Comparison of ENCODE assay signal across 27 cellular contexts in the genomic region with DNA sequence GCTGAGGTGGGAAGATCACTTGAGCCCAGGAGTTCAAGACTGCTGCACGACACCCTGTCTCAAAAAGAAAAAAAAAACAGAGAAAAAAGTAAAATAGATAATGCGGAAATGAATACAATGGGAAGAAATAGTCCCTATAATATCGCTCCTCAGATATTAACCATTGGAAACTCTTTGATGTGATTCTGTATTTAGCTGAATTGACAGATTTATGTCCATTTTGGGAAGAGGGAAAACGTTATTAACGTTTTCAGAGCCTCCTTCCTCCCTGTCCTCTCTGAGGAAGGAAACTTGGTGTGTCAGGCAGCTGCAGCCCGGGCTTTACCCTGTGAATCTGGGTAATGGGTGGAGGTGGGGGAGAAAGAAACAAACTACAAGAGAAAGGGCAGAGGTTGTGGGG.
DNase-seq lines count a peak whose midpoint lies in the region; ATAC-seq, FAIRE-seq and TF ChIP-seq lines count a peak whose summit lies in the region.
"Had no signal": no experiment of that assay in that cellular context is flagged by ENCODE, and none has a peak within 500 bp of the region (broad histone marks: within the 10 kb centered on the region; RNA-seq: fewer than 3 reads in every experiment).

No MANE protein-coding gene starts in this region.

- H4K12ac ChIP-seq in trophoblast cell (ENCODE audit: low read depth, low read length) = no peak overlapping the region

- H3K27ac Mint-ChIP-seq in astrocyte (ENCODE audit: unreplicated experiment) = peak overlapping the region; percentile 72
- no peak overlapping the region for H3K27ac Mint-ChIP-seq in glutamatergic neuron (ENCODE audit: unreplicated experiment)
- H3K27ac Mint-ChIP-seq: CD14-positive monocyte; CD4-positive, CD25-positive, alpha-beta regulatory T cell; CD8-positive, alpha-beta memory T cell had no signal

- H3K79me2 ChIP-seq in HepG2 (ENCODE audit: insufficient read depth, low read length) (no peaks in the 10 kb centered on the region), astrocyte (ENCODE audit: insufficient read depth, low read length) (no peaks in the 10 kb centered on the region), trophoblast cell (ENCODE audit: control insufficient read depth, insufficient read depth, low read length, poor library complexity) (no peaks in the 10 kb centered on the region)

- no peak overlapping the region for H3K18ac ChIP-seq in trophoblast cell (ENCODE audit: low read length)

- no peak overlapping the region for H2BK5ac ChIP-seq in trophoblast cell (ENCODE audit: low read depth, low read length, poor library complexity)

- no peak overlapping the region for H2BK12ac ChIP-seq in trophoblast cell (ENCODE audit: low read length)

- H3K4me1 Mint-ChIP-seq in astrocyte (ENCODE audit: low read depth, unreplicated experiment) = peaks cover 15% of the 10 kb centered on the region
- peaks cover 2% of the 10 kb centered on the region for H3K4me1 Mint-ChIP-seq in glutamatergic neuron (ENCODE audit: low read depth, unreplicated experiment)
- H3K4me1 Mint-ChIP-seq: CD14-positive monocyte had no signal

- H2AK5ac ChIP-seq in trophoblast cell (ENCODE audit: low read length) = no peak overlapping the region

- H3K23ac ChIP-seq in trophoblast cell (ENCODE audit: low read length) = peak overlapping the region; percentile 46

- H3K27me3 ChIP-seq in HepG2 (ENCODE audit: control insufficient read depth in 1 of 2, insufficient read depth in 2 of 2, low read length in 2 of 2) = peaks cover 0 to 8% of the 10 kb centered on the region in 2 experiments; a peak in 2 of 5 replicates
- no peaks in the 10 kb centered on the region for H3K27me3 ChIP-seq in right lobe of liver
- H3K27me3 ChIP-seq in astrocyte (ENCODE audit: insufficient read depth, low read length) = no peaks in the 10 kb centered on the region
- no peaks in the 10 kb centered on the region for H3K27me3 ChIP-seq in trophoblast cell (ENCODE audit: insufficient read depth, low read length)
- H3K27me3 ChIP-seq in small intestine (ENCODE audit: control insufficient read depth in 2 of 2, insufficient read depth in 2 of 2, low read length in 2 of 2) = no peaks in the 10 kb centered on the region
- H3K27me3 ChIP-seq: BE2C, BLaER1 had no signal

- H3K14ac ChIP-seq in trophoblast cell (ENCODE audit: low read length) = no peak overlapping the region

- no peak for TF ChIP-seq EP300 in HepG2 (IDR thresholded peaks at IDR 0.05; ENCODE audit: low read depth in 2 of 2, low read length in 2 of 2)
- TF ChIP-seq EP300 in HepG2 (CRISPR knock-in tag; IDR thresholded peaks at IDR 0.05; ENCODE audit: borderline replicate concordance) = no peak

- no peak for ATAC-seq in HepG2
- ATAC-seq in right lobe of liver = no peak
- ATAC-seq: GM12878 had no signal

- H3K36me3 ChIP-seq in HepG2 (replicated peaks in 1 of 2; ENCODE audit: control insufficient read depth in 1 of 2, insufficient read depth in 2 of 2, low read length in 2 of 2) (no peaks in the 10 kb centered on the region), right lobe of liver (no peaks in the 10 kb centered on the region), astrocyte (ENCODE audit: insufficient read depth, low read length) (no peaks in the 10 kb centered on the region), trophoblast cell (ENCODE audit: control insufficient read depth in 1 of 2, insufficient read depth in 2 of 2, low read length in 2 of 2) (no peaks in the 10 kb centered on the region), small intestine (ENCODE audit: control insufficient read depth in 2 of 2, insufficient read depth in 2 of 2, low read length in 2 of 2) (no peaks in the 10 kb centered on the region)
- H3K36me3 ChIP-seq: BE2C, BLaER1 had no signal

- DNase-seq in HepG2 (ENCODE audit: low spot score) (no peak), right lobe of liver (no peak), astrocyte (ENCODE audit: low read depth) (no peak), trophoblast cell (no peak), glutamatergic neuron (no peak), NK-92 (lab: John Stamatoyannopoulos, UW; ENCODE audit: unreplicated experiment) (no peak), small intestine (no peak)
- DNase-seq: ACHN; BE2C; C1 segment of cervical spinal cord; CD4-positive, alpha-beta memory T cell; CD4-positive, CD25-positive, alpha-beta regulatory T cell; CD8-positive, alpha-beta memory T cell; COR-L47; DMS 273 treated with DMSO at 0.1 percent for 48 hours; DMS153; DMS53; DMS79; DND-41; EL; GDM1 had no signal

- intact Hi-C loops in HepG2 (cut with micrococcal nuclease; ENCODE audit: unreplicated experiment) (no loop called here), right lobe of liver (cut with DNase I) (no loop called here)

- H3K27me3 Mint-ChIP-seq in astrocyte (ENCODE audit: low read depth, unreplicated experiment) = peaks cover 6% of the 10 kb centered on the region
- H3K27me3 Mint-ChIP-seq in glutamatergic neuron (ENCODE audit: unreplicated experiment) = peaks cover 2% of the 10 kb centered on the region
- H3K27me3 Mint-ChIP-seq: CD4-positive, alpha-beta memory T cell had no signal

- no peak overlapping the region for H4K91ac ChIP-seq in trophoblast cell (ENCODE audit: low read depth, low read length)

- no peak for TF ChIP-seq RAD21 in HepG2 (CRISPR knock-in tag; IDR thresholded peaks at IDR 0.05)

- no peak overlapping the region for H3K9ac ChIP-seq in HepG2 (ENCODE audit: insufficient read depth, low read depth, low read length)
- no peak overlapping the region for H3K9ac ChIP-seq in astrocyte (ENCODE audit: low read length)
- peak overlapping the region; percentile 11 for H3K9ac ChIP-seq in trophoblast cell (ENCODE audit: low read length)
- H3K9ac ChIP-seq: BLaER1 had no signal

- no peak overlapping the region for H2BK120ac ChIP-seq in trophoblast cell (ENCODE audit: insufficient read depth, low read length, poor library complexity)

- no peak overlapping the region for H4K8ac ChIP-seq in trophoblast cell (ENCODE audit: low read depth, low read length)

- no peak overlapping the region for H3K27ac ChIP-seq in HepG2 (ENCODE audit: extremely low read length, insufficient read depth, low read length)
- no peak overlapping the region for H3K27ac ChIP-seq in right lobe of liver
- no peak overlapping the region for H3K27ac ChIP-seq in astrocyte (ENCODE audit: low read depth, low read length)
- H3K27ac ChIP-seq in trophoblast cell (ENCODE audit: low read depth, low read length) = no peak overlapping the region
- H3K27ac ChIP-seq in small intestine (ENCODE audit: low read depth in 1 of 2, low read length in 1 of 2) = no peak overlapping the region
- H3K27ac ChIP-seq: 22Rv1, BLaER1 had no signal

- in situ Hi-C loops in HepG2 (cut with HindIII; ENCODE audit: extremely low pct_ligation_motif_present, low pct_unique_long_range_greater_than_20kb) = no loop called here

- H3K4me2 ChIP-seq in HepG2 (ENCODE audit: low read depth, low read length) (no peak overlapping the region), astrocyte (ENCODE audit: low read length) (no peak overlapping the region), trophoblast cell (ENCODE audit: low read length) (no peak overlapping the region)
- H3K4me2 ChIP-seq: BLaER1 had no signal

- CTCF ChIA-PET in HepG2 (lab: Yijun Ruan, JAX; ENCODE audit: low intra/inter-chr PET ratio, low total read pairs) = no interaction called here

- 36% methylated on average over 6 of the region's 6 CpGs for WGBS in HepG2 (ENCODE audit: low lambda C conversion rate)
- WGBS in right lobe of liver (ENCODE audit: insufficient coverage, low coverage, low lambda C conversion rate, missing lambda C conversion rate) = 55% methylated on average over 6 of the region's 6 CpGs
- no CpG with 5 or more reads among the region's 6 CpGs for WGBS in trophoblast cell (ENCODE audit: extremely low coverage, insufficient coverage, insufficient read length)
- 65 to 75% (median 71%) methylated on average over 6 of the region's 6 CpGs for WGBS in small intestine, 3 donors

- H3K36me3 Mint-ChIP-seq in astrocyte (ENCODE audit: low read depth, unreplicated experiment) (no peaks in the 10 kb centered on the region), glutamatergic neuron (ENCODE audit: unreplicated experiment) (no peaks in the 10 kb centered on the region)
- H3K36me3 Mint-ChIP-seq: CD14-positive monocyte; CD4-positive, alpha-beta memory T cell; CD4-positive, CD25-positive, alpha-beta regulatory T cell; CD8-positive, alpha-beta memory T cell had no signal

- H3K79me1 ChIP-seq in trophoblast cell (ENCODE audit: low read length) = no peaks in the 10 kb centered on the region

- no TSS peak for BruUV-seq in HepG2 (replicated peaks; lab: Mats Ljungman, UMichigan)

- H3K9me3 Mint-ChIP-seq in astrocyte (ENCODE audit: unreplicated experiment) (no peaks in the 10 kb centered on the region), glutamatergic neuron (ENCODE audit: unreplicated experiment) (peaks cover 1% of the 10 kb centered on the region)
- H3K9me3 Mint-ChIP-seq: CD4-positive, alpha-beta memory T cell; CD4-positive, CD25-positive, alpha-beta regulatory T cell had no signal

- POLR2A ChIA-PET in HepG2 (lab: Yijun Ruan, JAX) = no interaction called here

- FAIRE-seq in HepG2 (lab: Jason Lieb, UNC) (no peak), astrocyte (lab: Jason Lieb, UNC) (no peak), small intestine (lab: Jason Lieb, UNC) (no peak)
- FAIRE-seq: GM12878, GM12892, GM18507 had no signal

- H4K20me1 ChIP-seq in HepG2 (ENCODE audit: insufficient read depth, low read length) = no peaks in the 10 kb centered on the region
- H4K20me1 ChIP-seq in astrocyte (ENCODE audit: insufficient read depth, low read length) = no peaks in the 10 kb centered on the region
- H4K20me1 ChIP-seq: BLaER1 had no signal

- H3K4me3 Mint-ChIP-seq in astrocyte (ENCODE audit: unreplicated experiment) (no peak overlapping the region), glutamatergic neuron (ENCODE audit: unreplicated experiment) (no peak overlapping the region)
- H3K4me3 Mint-ChIP-seq: CD4-positive, alpha-beta memory T cell; CD4-positive, CD25-positive, alpha-beta regulatory T cell; CD8-positive, alpha-beta memory T cell had no signal

- H2AFZ ChIP-seq in HepG2 (ENCODE audit: low read length) (no peak overlapping the region), astrocyte (ENCODE audit: low read depth, low read length) (no peak overlapping the region), trophoblast cell (ENCODE audit: insufficient read depth, low read length, poor library complexity) (no peak overlapping the region)

- H3K9me3 ChIP-seq in HepG2 (ENCODE audit: low read length) (no peaks in the 10 kb centered on the region), right lobe of liver (no peaks in the 10 kb centered on the region), astrocyte (ENCODE audit: insufficient read depth, low read depth, low read length) (no peaks in the 10 kb centered on the region), trophoblast cell (ENCODE audit: insufficient read depth, low read depth, low read length) (peaks cover 2% of the 10 kb centered on the region), small intestine (ENCODE audit: control insufficient read depth, low read depth) (no peaks in the 10 kb centered on the region)
- H3K9me3 ChIP-seq: BE2C, BLaER1 had no signal

- H3K4ac ChIP-seq in trophoblast cell (ENCODE audit: low read depth, low read length) = no peak overlapping the region

- TF ChIP-seq POLR2A in HepG2 (IDR thresholded peaks at IDR 0.05; ENCODE audit: insufficient read depth in 1 of 2, low read depth in 2 of 2, low read length in 2 of 2) (no peak), right lobe of liver (IDR thresholded peaks at IDR 0.05) (no peak)

- no peak overlapping the region for H3K4me3 ChIP-seq in HepG2 (replicated peaks in 1 of 3; ENCODE audit: insufficient read depth in 1 of 3, low read depth in 2 of 3, low read length in 3 of 3)
- no peak overlapping the region for H3K4me3 ChIP-seq in right lobe of liver
- no peak overlapping the region for H3K4me3 ChIP-seq in astrocyte (ENCODE audit: insufficient read depth, low read depth, low read length)
- no peak overlapping the region for H3K4me3 ChIP-seq in trophoblast cell (ENCODE audit: low read depth, low read length)
- no peak overlapping the region for H3K4me3 ChIP-seq in small intestine (ENCODE audit: low read depth in 1 of 2, low read length in 2 of 2)
- H3K4me3 ChIP-seq: BLaER1, GM12878 had no signal

- TF ChIP-seq CTCF in HepG2 (CRISPR knock-in tag; IDR thresholded peaks at IDR 0.05) (no peak), right lobe of liver (IDR thresholded peaks at IDR 0.05) (no peak), astrocyte (IDR thresholded peaks at IDR 0.05; ENCODE audit: insufficient read depth, low read depth, low read length) (no peak), glutamatergic neuron (IDR thresholded peaks at IDR 0.05; ENCODE audit: partially characterized antibody, unreplicated experiment) (no peak)

- H3K4me1 ChIP-seq in HepG2 (ENCODE audit: insufficient read depth, low read length) (peaks cover 19% of the 10 kb centered on the region), right lobe of liver (peaks cover 0 to 10% (median 0%) of the 10 kb centered on the region in 4 donors), astrocyte (ENCODE audit: insufficient read depth, low read length) (peaks cover 10% of the 10 kb centered on the region), trophoblast cell (ENCODE audit: control insufficient read depth in 1 of 2, insufficient read depth in 2 of 2, low read length in 2 of 2) (no peaks in the 10 kb centered on the region), small intestine (ENCODE audit: control insufficient read depth in 2 of 2, insufficient read depth in 1 of 2, low read depth in 1 of 2, low read length in 1 of 2) (no peaks in the 10 kb centered on the region)
- H3K4me1 ChIP-seq: BE2C had no signal
